In the genomic region with DNA sequence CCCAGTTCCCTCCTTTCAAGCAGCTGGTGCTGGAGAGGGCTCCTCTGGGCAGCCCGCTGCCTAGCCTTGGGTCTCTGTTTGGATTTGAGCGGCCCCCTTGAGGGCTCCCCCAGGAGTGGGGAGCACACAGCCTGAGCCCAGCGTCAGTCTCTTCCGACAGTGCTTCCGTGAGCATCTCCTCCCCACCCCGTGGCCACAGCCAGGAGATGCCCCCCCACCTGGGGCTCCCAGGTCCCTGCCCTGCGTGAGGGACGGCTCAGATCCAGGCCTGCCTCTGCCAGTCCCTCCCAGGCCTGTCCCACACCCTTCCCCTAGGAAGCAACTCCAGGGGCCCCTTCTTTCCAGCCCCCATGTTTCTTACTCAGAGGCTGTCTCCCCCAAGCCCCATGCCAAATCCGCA, we compare ENCODE assay signal across 17 cellular contexts.
DNase-seq lines count a peak whose midpoint lies in the region; TF ChIP-seq lines count a peak whose summit lies in the region.
"Had no signal": no experiment of that assay in that cellular context is flagged by ENCODE, and none has a peak within 500 bp of the region (broad histone marks: within the 10 kb centered on the region; RNA-seq: fewer than 3 reads in every experiment).

No MANE protein-coding gene starts in this region.

- H3K27ac Mint-ChIP-seq in nephron, result no peak overlapping the region
- H3K27ac Mint-ChIP-seq: B cell; CD4-positive, CD25-positive, alpha-beta regulatory T cell had no signal

- peaks cover 10% of the 10 kb centered on the region for H3K4me1 ChIP-seq in HEK293 (ENCODE audit: control insufficient read depth, insufficient read depth, low read length)

- no peak overlapping the region; the same call in 1 of the 2 replicates for H3K27ac ChIP-seq in HEK293 (ENCODE audit: extremely low read depth, low read depth, low read length)

- H3K9me3 ChIP-seq in HEK293 (ENCODE audit: control insufficient read depth, insufficient read depth, low read depth, low read length), result no peaks in the 10 kb centered on the region

- peaks cover 0 to 68% of the 10 kb centered on the region in 2 experiments; a peak in 1 of 3 replicates for H3K36me3 ChIP-seq in HEK293 (ENCODE audit: control insufficient read depth in 2 of 2, insufficient read depth in 1 of 2, low read length in 2 of 2)

- no peak for TF ChIP-seq CTCF in HEK293 (tag by site-specific recombination; IDR thresholded peaks at IDR 0.05)
- TF ChIP-seq CTCF in nephron (IDR thresholded peaks at IDR 0.05; ENCODE audit: unreplicated experiment in 3 of 3), result no peak

- DNase-seq in DMS 273 (lab: John Stamatoyannopoulos, UW; ENCODE audit: unreplicated experiment) (peak; percentile 60), DMS 273 treated with DMSO at 0.1 percent for 48 hours (lab: John Stamatoyannopoulos, UW) (no peak), RPMI8226 (no peak), putamen (ENCODE audit: low spot score) (no peak), anterior cingulate cortex (lab: John Stamatoyannopoulos, UW) (no peak)
- DNase-seq: 8988T; C1 segment of cervical spinal cord; CD4-positive, CD25-positive, alpha-beta regulatory T cell; DMS53; DND-41; EL; GOT3; KG1 had no signal

- no peaks in the 10 kb centered on the region for H3K9me3 Mint-ChIP-seq in nephron

- peaks cover 19% of the 10 kb centered on the region for H3K4me1 Mint-ChIP-seq in nephron

- peak overlapping the region; percentile 56 to 83 (median 65) for H3K4me3 Mint-ChIP-seq in nephron

- POLR2A ChIA-PET in HEK293 (lab: Yijun Ruan, JAX), result interaction anchor here (1.4 to 1.8 kb wide), 2 partner anchors 12 to 14 kb away, joined by 3 to 7 read pairs; no protein-coding TSS in a partner anchor

- H3K27me3 Mint-ChIP-seq in nephron (ENCODE audit: low read depth), result peaks cover 33% of the 10 kb centered on the region

- H3K36me3 Mint-ChIP-seq in nephron (ENCODE audit: low read depth), result peaks cover 27% of the 10 kb centered on the region
- H3K36me3 Mint-ChIP-seq: CD4-positive, CD25-positive, alpha-beta regulatory T cell had no signal

- H3K4me3 ChIP-seq in HEK293 (ENCODE audit: low read depth, low read length), result no peak overlapping the region
- H3K4me3 ChIP-seq: GM12878 had no signal

- CTCF ChIA-PET in HEK293 (lab: Yijun Ruan, JAX), result interaction anchor here (1.3 to 1.7 kb wide), 4 partner anchors 10 to 22 kb away, joined by 3 to 8 read pairs (median 6); no protein-coding TSS in a partner anchor

TF ChIP-seq in HEK293, 187 proteins besides CTCF, POLR2A, EP300 and RAD21:
- TF ChIP-seq GLIS1 (tag by site-specific recombination; IDR thresholded peaks at IDR 0.05), result peak; percentile 60
- no peak for TF ChIP-seq ZNF16 (tag by site-specific recombination; IDR thresholded peaks at IDR 0.05; ENCODE audit: low read depth)
- peak; percentile 33 for TF ChIP-seq SP2 (tag by site-specific recombination; IDR thresholded peaks at IDR 0.05)
- peak; percentile 40; the same call in 1 of the 2 replicates for TF ChIP-seq ZBTB20 (tag by site-specific recombination; IDR thresholded peaks at IDR 0.05)
- TF ChIP-seq, protein P1, sequence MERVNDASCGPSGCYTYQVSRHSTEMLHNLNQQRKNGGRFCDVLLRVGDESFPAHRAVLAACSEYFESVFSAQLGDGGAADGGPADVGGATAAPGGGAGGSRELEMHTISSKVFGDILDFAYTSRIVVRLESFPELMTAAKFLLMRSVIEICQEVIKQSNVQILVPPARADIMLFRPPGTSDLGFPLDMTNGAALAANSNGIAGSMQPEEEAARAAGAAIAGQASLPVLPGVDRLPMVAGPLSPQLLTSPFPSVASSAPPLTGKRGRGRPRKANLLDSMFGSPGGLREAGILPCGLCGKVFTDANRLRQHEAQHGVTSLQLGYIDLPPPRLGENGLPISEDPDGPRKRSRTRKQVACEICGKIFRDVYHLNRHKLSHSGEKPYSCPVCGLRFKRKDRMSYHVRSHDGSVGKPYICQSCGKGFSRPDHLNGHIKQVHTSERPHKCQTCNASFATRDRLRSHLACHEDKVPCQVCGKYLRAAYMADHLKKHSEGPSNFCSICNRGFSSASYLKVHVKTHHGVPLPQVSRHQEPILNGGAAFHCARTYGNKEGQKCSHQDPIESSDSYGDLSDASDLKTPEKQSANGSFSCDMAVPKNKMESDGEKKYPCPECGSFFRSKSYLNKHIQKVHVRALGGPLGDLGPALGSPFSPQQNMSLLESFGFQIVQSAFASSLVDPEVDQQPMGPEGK (tag by site-specific recombination; IDR thresholded peaks at IDR 0.05), result peak; percentile 47; the same call in 1 of the 2 replicates
- peak; percentile 27; the same call in 1 of the 2 replicates for TF ChIP-seq GLIS2 (tag by site-specific recombination; IDR thresholded peaks at IDR 0.05)
- TF ChIP-seq ZNF624 (tag by site-specific recombination; IDR thresholded peaks at IDR 0.05), result no peak
- peak; percentile 62; the same call in 1 of the 2 replicates for TF ChIP-seq ZIC2 (tag by site-specific recombination; IDR thresholded peaks at IDR 0.05)
- TF ChIP-seq ZNF24 (tag by site-specific recombination; IDR thresholded peaks at IDR 0.05), result no peak
- TF ChIP-seq ZBTB8A (tag by site-specific recombination; IDR thresholded peaks at IDR 0.05), result 0 out of 2 replicates have a peak, but pooled peaks have one; percentile 6
- TF ChIP-seq ZNF785 (tag by site-specific recombination; IDR thresholded peaks at IDR 0.05), result no peak
- no peak for TF ChIP-seq TCF7L2 (IDR thresholded peaks at IDR 0.05; ENCODE audit: borderline replicate concordance, low read depth, low read length)
